ENCODE assay signal across 1 cellular context in the genomic region with DNA sequence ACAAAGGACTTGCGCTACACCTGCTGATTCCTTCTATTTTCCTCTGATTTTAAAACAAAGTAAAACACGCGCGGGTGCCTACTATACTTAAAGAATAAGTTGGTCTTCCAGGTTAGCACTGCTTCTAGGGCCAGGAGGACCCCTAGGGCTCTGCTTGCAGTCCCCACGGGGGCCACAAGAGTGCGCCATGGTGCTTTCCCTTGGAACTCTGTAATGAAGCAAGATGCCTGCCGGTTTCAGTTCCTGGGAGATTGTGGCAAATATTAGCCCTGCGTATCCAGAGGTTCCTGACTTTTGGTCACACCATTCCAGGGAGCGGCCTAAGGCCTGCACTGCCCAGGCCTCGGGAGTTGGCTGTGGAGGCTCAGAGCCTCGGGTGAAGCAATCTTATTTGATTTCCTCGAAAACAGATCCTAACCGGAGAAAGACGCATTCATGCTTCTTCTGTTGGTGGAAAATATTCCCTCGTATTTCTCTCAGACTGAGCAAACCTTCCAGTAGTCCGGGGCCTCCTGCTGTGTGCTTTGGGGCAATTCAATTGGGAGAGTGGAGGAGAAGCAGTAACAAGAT.
TF ChIP-seq lines count a peak whose summit lies in the region.

No MANE protein-coding gene starts in this region.

TF ChIP-seq in H1, 55 proteins besides CTCF, POLR2A, EP300 and RAD21:
- TF ChIP-seq, protein P1, sequence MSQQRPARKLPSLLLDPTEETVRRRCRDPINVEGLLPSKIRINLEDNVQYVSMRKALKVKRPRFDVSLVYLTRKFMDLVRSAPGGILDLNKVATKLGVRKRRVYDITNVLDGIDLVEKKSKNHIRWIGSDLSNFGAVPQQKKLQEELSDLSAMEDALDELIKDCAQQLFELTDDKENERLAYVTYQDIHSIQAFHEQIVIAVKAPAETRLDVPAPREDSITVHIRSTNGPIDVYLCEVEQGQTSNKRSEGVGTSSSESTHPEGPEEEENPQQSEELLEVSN (IDR thresholded peaks at IDR 0.05): no peak
- TF ChIP-seq ASH2L (IDR thresholded peaks at IDR 0.05; ENCODE audit: low read length) (no peak), SRF (IDR thresholded peaks at IDR 0.05; ENCODE audit: low read depth, low read length) (no peak), SP4 (IDR thresholded peaks at IDR 0.05; ENCODE audit: low read length) (no peak), CEBPB (IDR thresholded peaks at IDR 0.05; ENCODE audit: low read depth, low read length) (peak; percentile 82), GTF2F1 (IDR thresholded peaks at IDR 0.05; ENCODE audit: borderline replicate concordance, low read depth, low read length) (no peak), EGR1 (IDR thresholded peaks at IDR 0.05; ENCODE audit: borderline replicate concordance, low read depth, low read length) (no peak), RBBP5 (IDR thresholded peaks at IDR 0.05; ENCODE audit: borderline replicate concordance, low read depth, low read length) (no peak), SAP30 (IDR thresholded peaks at IDR 0.05; ENCODE audit: insufficient read depth, insufficient replicate concordance, low read length) (no peak), CHD1 (IDR thresholded peaks at IDR 0.05; ENCODE audit: low read depth, low read length) (no peak), HDAC2 (IDR thresholded peaks at IDR 0.05; ENCODE audit: borderline replicate concordance in 1 of 2, low read depth in 2 of 2, low read length in 2 of 2) (0 out of 4 replicates have a peak, but pooled peaks of 1 of the 2 experiments have one; percentile 19), POLR2AphosphoS5 (IDR thresholded peaks at IDR 0.05; ENCODE audit: low read depth, low read length) (no peak), BCL11A (IDR thresholded peaks at IDR 0.05; ENCODE audit: low read depth in 2 of 2, low read length in 2 of 2) (no peak), TBP (IDR thresholded peaks at IDR 0.05; ENCODE audit: low read depth, low read length) (no peak), GABPA (IDR thresholded peaks at IDR 0.05; ENCODE audit: borderline replicate concordance, insufficient read depth, low read length) (no peak), YY1 (IDR thresholded peaks at IDR 0.05; ENCODE audit: low read depth, low read length) (peak; percentile 78)
- TF ChIP-seq, protein P2, sequence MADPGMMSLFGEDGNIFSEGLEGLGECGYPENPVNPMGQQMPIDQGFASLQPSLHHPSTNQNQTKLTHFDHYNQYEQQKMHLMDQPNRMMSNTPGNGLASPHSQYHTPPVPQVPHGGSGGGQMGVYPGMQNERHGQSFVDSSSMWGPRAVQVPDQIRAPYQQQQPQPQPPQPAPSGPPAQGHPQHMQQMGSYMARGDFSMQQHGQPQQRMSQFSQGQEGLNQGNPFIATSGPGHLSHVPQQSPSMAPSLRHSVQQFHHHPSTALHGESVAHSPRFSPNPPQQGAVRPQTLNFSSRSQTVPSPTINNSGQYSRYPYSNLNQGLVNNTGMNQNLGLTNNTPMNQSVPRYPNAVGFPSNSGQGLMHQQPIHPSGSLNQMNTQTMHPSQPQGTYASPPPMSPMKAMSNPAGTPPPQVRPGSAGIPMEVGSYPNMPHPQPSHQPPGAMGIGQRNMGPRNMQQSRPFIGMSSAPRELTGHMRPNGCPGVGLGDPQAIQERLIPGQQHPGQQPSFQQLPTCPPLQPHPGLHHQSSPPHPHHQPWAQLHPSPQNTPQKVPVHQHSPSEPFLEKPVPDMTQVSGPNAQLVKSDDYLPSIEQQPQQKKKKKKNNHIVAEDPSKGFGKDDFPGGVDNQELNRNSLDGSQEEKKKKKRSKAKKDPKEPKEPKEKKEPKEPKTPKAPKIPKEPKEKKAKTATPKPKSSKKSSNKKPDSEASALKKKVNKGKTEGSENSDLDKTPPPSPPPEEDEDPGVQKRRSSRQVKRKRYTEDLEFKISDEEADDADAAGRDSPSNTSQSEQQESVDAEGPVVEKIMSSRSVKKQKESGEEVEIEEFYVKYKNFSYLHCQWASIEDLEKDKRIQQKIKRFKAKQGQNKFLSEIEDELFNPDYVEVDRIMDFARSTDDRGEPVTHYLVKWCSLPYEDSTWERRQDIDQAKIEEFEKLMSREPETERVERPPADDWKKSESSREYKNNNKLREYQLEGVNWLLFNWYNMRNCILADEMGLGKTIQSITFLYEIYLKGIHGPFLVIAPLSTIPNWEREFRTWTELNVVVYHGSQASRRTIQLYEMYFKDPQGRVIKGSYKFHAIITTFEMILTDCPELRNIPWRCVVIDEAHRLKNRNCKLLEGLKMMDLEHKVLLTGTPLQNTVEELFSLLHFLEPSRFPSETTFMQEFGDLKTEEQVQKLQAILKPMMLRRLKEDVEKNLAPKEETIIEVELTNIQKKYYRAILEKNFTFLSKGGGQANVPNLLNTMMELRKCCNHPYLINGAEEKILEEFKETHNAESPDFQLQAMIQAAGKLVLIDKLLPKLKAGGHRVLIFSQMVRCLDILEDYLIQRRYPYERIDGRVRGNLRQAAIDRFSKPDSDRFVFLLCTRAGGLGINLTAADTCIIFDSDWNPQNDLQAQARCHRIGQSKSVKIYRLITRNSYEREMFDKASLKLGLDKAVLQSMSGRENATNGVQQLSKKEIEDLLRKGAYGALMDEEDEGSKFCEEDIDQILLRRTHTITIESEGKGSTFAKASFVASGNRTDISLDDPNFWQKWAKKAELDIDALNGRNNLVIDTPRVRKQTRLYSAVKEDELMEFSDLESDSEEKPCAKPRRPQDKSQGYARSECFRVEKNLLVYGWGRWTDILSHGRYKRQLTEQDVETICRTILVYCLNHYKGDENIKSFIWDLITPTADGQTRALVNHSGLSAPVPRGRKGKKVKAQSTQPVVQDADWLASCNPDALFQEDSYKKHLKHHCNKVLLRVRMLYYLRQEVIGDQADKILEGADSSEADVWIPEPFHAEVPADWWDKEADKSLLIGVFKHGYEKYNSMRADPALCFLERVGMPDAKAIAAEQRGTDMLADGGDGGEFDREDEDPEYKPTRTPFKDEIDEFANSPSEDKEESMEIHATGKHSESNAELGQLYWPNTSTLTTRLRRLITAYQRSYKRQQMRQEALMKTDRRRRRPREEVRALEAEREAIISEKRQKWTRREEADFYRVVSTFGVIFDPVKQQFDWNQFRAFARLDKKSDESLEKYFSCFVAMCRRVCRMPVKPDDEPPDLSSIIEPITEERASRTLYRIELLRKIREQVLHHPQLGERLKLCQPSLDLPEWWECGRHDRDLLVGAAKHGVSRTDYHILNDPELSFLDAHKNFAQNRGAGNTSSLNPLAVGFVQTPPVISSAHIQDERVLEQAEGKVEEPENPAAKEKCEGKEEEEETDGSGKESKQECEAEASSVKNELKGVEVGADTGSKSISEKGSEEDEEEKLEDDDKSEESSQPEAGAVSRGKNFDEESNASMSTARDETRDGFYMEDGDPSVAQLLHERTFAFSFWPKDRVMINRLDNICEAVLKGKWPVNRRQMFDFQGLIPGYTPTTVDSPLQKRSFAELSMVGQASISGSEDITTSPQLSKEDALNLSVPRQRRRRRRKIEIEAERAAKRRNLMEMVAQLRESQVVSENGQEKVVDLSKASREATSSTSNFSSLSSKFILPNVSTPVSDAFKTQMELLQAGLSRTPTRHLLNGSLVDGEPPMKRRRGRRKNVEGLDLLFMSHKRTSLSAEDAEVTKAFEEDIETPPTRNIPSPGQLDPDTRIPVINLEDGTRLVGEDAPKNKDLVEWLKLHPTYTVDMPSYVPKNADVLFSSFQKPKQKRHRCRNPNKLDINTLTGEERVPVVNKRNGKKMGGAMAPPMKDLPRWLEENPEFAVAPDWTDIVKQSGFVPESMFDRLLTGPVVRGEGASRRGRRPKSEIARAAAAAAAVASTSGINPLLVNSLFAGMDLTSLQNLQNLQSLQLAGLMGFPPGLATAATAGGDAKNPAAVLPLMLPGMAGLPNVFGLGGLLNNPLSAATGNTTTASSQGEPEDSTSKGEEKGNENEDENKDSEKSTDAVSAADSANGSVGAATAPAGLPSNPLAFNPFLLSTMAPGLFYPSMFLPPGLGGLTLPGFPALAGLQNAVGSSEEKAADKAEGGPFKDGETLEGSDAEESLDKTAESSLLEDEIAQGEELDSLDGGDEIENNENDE (IDR thresholded peaks at IDR 0.05; ENCODE audit: insufficient replicate concordance, low read length): no peak
TF ChIP-seq in H1: peak in this region for 3.
